ENCODE assay signal across 28 cellular contexts in genomic region chr9:15069106-15069505, GRCh38.
"Had no signal": no experiment of that assay in that cellular context is flagged by ENCODE, and none has a peak within 500 bp of the region (broad histone marks: within the 10 kb centered on the region; RNA-seq: fewer than 3 reads in every experiment).

No MANE protein-coding gene starts in this region.

- H3K36me3 ChIP-seq: brain microvascular endothelial cell, esophagus muscularis mucosa, gastrocnemius medialis, heart left ventricle, WERI-Rb-1 had no signal

- H3K4me3 ChIP-seq: coronary artery, dorsolateral prefrontal cortex, esophagus muscularis mucosa, gastrocnemius medialis, heart left ventricle had no signal

- H3K27ac ChIP-seq: brain microvascular endothelial cell, coronary artery, dorsolateral prefrontal cortex, esophagus muscularis mucosa, foreskin keratinocyte, gastrocnemius medialis, heart left ventricle, WERI-Rb-1 had no signal

- H3K9me3 ChIP-seq: esophagus muscularis mucosa, gastrocnemius medialis had no signal

- DNase-seq: activated B cell treated with CpG ODN at 0.5 μM for 24 hours; activated CD4-positive, alpha-beta T cell treated with anti-CD3 and anti-CD28 coated beads for 48 hours; activated CD4-positive, alpha-beta T cell treated with anti-CD3 and anti-CD28 coated beads, Interleukin-2, amount 50 U/mL, for 1 hour; activated CD4-positive, alpha-beta T cell treated with anti-CD3 and anti-CD28 coated beads, Interleukin-2, amount 50 U/mL, for 48 hours; activated CD8-positive, alpha-beta memory T cell treated with anti-CD3 and anti-CD28 coated beads for 24 hours; activated CD8-positive, alpha-beta T cell treated with anti-CD3 and anti-CD28 coated beads for 36 hours; activated effector memory CD4-positive, alpha-beta T cell treated with Interleukin-2 at 50 U/mL for 16 hours; activated gamma-delta T cell treated with Interleukin-2 at 50 U/mL for 16 hours; activated naive CD4-positive, alpha-beta T cell treated with anti-CD3 and anti-CD28 coated beads, Interleukin-2, amount 50 U/mL, for 16 hours; activated naive CD4-positive, alpha-beta T cell treated with Interleukin-2 at 50 U/mL for 16 hours; activated T-cell treated with anti-CD3 and anti-CD28 coated beads, Interleukin-2, amount 50 U/mL, for 4 hours; amniotic stem cell; anterior cingulate cortex; brain microvascular endothelial cell; dorsolateral prefrontal cortex; effector memory CD4-positive, alpha-beta T cell; endodermal cell; erythroblast; foreskin keratinocyte; gastrocnemius medialis; glutamatergic neuron; heart left ventricle; T-helper 1 cell; T-helper 17 cell; T1000; WERI-Rb-1 had no signal

- H3K27me3 ChIP-seq: brain microvascular endothelial cell, dorsolateral prefrontal cortex, esophagus muscularis mucosa, foreskin keratinocyte, gastrocnemius medialis, heart left ventricle had no signal

- H3K4me1 ChIP-seq: esophagus muscularis mucosa, foreskin keratinocyte, gastrocnemius medialis, heart left ventricle had no signal
